ENCODE assay signal across 20 cellular contexts in the genomic region with DNA sequence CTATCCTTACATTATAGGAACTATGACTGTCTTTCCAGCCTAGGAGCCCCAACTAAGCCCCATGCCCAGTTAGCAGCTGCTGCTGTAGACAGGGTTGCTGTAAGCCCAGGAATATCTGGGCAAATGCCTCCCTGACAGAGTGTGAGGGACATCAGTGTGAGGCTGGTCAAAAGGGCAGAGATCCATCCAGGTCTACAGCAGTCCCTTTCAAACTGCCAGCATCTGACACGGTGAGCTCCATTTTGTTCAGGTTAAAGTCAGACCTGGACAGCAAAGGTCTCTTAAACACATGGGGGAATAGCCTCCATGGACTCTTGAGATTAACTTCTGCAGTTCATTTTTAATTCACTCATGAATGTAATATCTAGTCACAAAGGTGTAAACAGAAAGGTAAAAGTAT. TPM values are rescaled to one million over a fixed set of nuclear protein-coding genes. Genes with fewer than 3 reads are reported as not detected.
A peak's percentile ranks its signal among the peaks of the same experiment; 100 is the strongest.
DNase-seq lines count a peak whose midpoint lies in the region; ATAC-seq and TF ChIP-seq lines count a peak whose summit lies in the region.
"Had no signal": no experiment of that assay in that cellular context is flagged by ENCODE, and none has a peak within 500 bp of the region (broad histone marks: within the 10 kb centered on the region; RNA-seq: fewer than 3 reads in every experiment).

No MANE protein-coding gene starts in this region.

- no peak overlapping the region for H4K8ac ChIP-seq in mesendoderm (ENCODE audit: low read depth, low read length)

- CTCF ChIA-PET in SK-N-SH (lab: Yijun Ruan, JAX), result interaction anchor here (1.3 kb wide), 2 partner anchors 9 to 28 kb away, joined by 3 read pairs; no protein-coding TSS in a partner anchor
- CTCF ChIA-PET in activated naive CD4-positive, alpha-beta T cell treated with anti-CD3 and anti-CD28 coated beads for 36 hours (lab: Charles Lee), result no interaction called here

- H3K79me2 ChIP-seq in SK-N-SH (ENCODE audit: insufficient read depth) (peaks cover 19% of the 10 kb centered on the region; the same call in 1 of the 2 replicates), mesendoderm (ENCODE audit: control insufficient read depth, insufficient read depth, low read length) (no peaks in the 10 kb centered on the region)

- H2AFZ ChIP-seq in SK-N-SH (ENCODE audit: low read depth), result no peak overlapping the region

- H3K56ac ChIP-seq in mesendoderm (ENCODE audit: low read length), result no peak overlapping the region

- no peaks in the 10 kb centered on the region for H3K9me3 ChIP-seq in SK-N-SH

- no peak overlapping the region for H3K4ac ChIP-seq in mesendoderm (ENCODE audit: low read depth, low read length)

- peak overlapping the region; percentile 1 for H3K18ac ChIP-seq in mesendoderm (ENCODE audit: low read length)

- no peak overlapping the region for H4K5ac ChIP-seq in mesendoderm (ENCODE audit: low read length)

- H3K27me3 ChIP-seq in SK-N-SH (ENCODE audit: insufficient read depth) (no peaks in the 10 kb centered on the region), dorsolateral prefrontal cortex (no peaks in the 10 kb centered on the region), mesendoderm (ENCODE audit: insufficient read depth, low read length, poor library complexity) (no peaks in the 10 kb centered on the region)

- H3K36me3 Mint-ChIP-seq in activated naive CD4-positive, alpha-beta T cell treated with anti-CD3 and anti-CD28 coated beads for 36 hours (ENCODE audit: low read depth), result peaks cover 2% of the 10 kb centered on the region

- no peak overlapping the region for H3K27ac Mint-ChIP-seq in activated naive CD4-positive, alpha-beta T cell treated with anti-CD3 and anti-CD28 coated beads for 36 hours
- H3K27ac Mint-ChIP-seq: CD14-positive monocyte, H9 had no signal

- no peak overlapping the region for H2BK120ac ChIP-seq in mesendoderm (ENCODE audit: low read depth, low read length)

- whole genome bisulfite sequencing in SK-N-SH (ENCODE audit: low lambda C conversion rate), result 86% methylated on average over 1 of the region's 1 CpG
- no CpG with 5 or more reads among the region's 1 CpG for WGBS in mesendoderm (ENCODE audit: extremely low coverage, insufficient coverage, low lambda C conversion rate)

- no peak overlapping the region for H2AK5ac ChIP-seq in mesendoderm (ENCODE audit: low read length)

- H3F3A ChIP-seq in SK-N-SH (replicated peaks; ENCODE audit: insufficient read depth), result peaks cover 6% of the 10 kb centered on the region

- H3K27me3 Mint-ChIP-seq in activated naive CD4-positive, alpha-beta T cell treated with anti-CD3 and anti-CD28 coated beads for 36 hours (ENCODE audit: low read depth), result no peaks in the 10 kb centered on the region

- H3K9me2 ChIP-seq in SK-N-SH, result no peaks in the 10 kb centered on the region

- no peak for TF ChIP-seq EP300 in SK-N-SH (IDR thresholded peaks at IDR 0.05; ENCODE audit: borderline replicate concordance in 1 of 2, low read depth in 1 of 2, low read length in 1 of 2)

- no peak overlapping the region for H3K23ac ChIP-seq in mesendoderm (ENCODE audit: low read length)

- H3K9ac ChIP-seq in SK-N-SH, result no peak overlapping the region; the same call in 1 of the 2 replicates
- H3K9ac ChIP-seq in mesendoderm (ENCODE audit: low read length), result no peak overlapping the region

- TF ChIP-seq RAD21 in SK-N-SH (IDR thresholded peaks at IDR 0.05; ENCODE audit: low read length), result no peak

- no peak overlapping the region for H2BK5ac ChIP-seq in mesendoderm (ENCODE audit: low read length)

- H3K4me2 ChIP-seq in SK-N-SH (peak overlapping the region; percentile 73; the same call in 1 of the 2 replicates), mesendoderm (ENCODE audit: low read length) (no peak overlapping the region)

- H3K4me1 ChIP-seq in SK-N-SH (ENCODE audit: control insufficient read depth in 1 of 2, insufficient read depth in 2 of 2, low read depth in 1 of 2, low read length in 1 of 2), result peaks cover 7 to 11% of the 10 kb centered on the region in 2 experiments; a peak in 3 of 4 replicates
- peaks cover 2% of the 10 kb centered on the region for H3K4me1 ChIP-seq in mesendoderm (ENCODE audit: control insufficient read depth, low read depth, low read length)

- H3K4me3 ChIP-seq in SK-N-SH (ENCODE audit: low read depth in 2 of 2, low read length in 1 of 2) (0 out of 4 replicates have a peak overlapping the region, but pooled peaks of 1 of the 2 experiments have one; percentile 27), dorsolateral prefrontal cortex (peak overlapping the region; percentile 30 to 84 (median 67)), mesendoderm (ENCODE audit: low read length) (no peak overlapping the region)

- H2BK15ac ChIP-seq in mesendoderm (replicated peaks; ENCODE audit: low read depth), result no peak overlapping the region

- no peak overlapping the region for H3K4me3 Mint-ChIP-seq in activated naive CD4-positive, alpha-beta T cell treated with anti-CD3 and anti-CD28 coated beads for 36 hours
- H3K4me3 Mint-ChIP-seq: CD14-positive monocyte, H9 had no signal

- H3K27ac ChIP-seq in SK-N-SH (ENCODE audit: low read depth in 2 of 2, low read length in 1 of 2), result no peak overlapping the region; a peak in 1 of 4 replicates
- peak overlapping the region; percentile 35 to 99 (median 95) for H3K27ac ChIP-seq in dorsolateral prefrontal cortex
- H3K27ac ChIP-seq in mesendoderm (ENCODE audit: low read depth, low read length), result no peak overlapping the region
- H3K27ac ChIP-seq in temporal lobe (ENCODE audit: low read depth, low read length), result peak overlapping the region; percentile 97
- H3K27ac ChIP-seq: 22Rv1 had no signal

- no peaks in the 10 kb centered on the region for H3K79me1 ChIP-seq in mesendoderm (ENCODE audit: low read length)

- ATAC-seq in SK-N-SH treated with all-trans-retinoic acid at 6 μM for 48 hours, result no peak

- H3K4me1 Mint-ChIP-seq in activated naive CD4-positive, alpha-beta T cell treated with anti-CD3 and anti-CD28 coated beads for 36 hours (ENCODE audit: low read depth), result peaks cover 13% of the 10 kb centered on the region

- intact Hi-C loops in dorsolateral prefrontal cortex (cut with DNase I), result loop anchor here in 1 of 2 donors (5.0 kb wide), 1 partner anchor 39 kb away; a partner anchor contains a TSS
- intact Hi-C loops in activated naive CD4-positive, alpha-beta T cell treated with anti-CD3 and anti-CD28 coated beads for 36 hours (cut with micrococcal nuclease), result no loop called here

- TF ChIP-seq CTCF in SK-N-SH (IDR thresholded peaks at IDR 0.05), result no peak
- no peak for TF ChIP-seq CTCF in dorsolateral prefrontal cortex (IDR thresholded peaks at IDR 0.05 in 54 of 56, conservative IDR thresholded peaks at IDR 0.05 in 2 of 56; ENCODE audit: low read depth in 1 of 56, partially characterized antibody in 56 of 56)

- peaks cover 9 to 17% of the 10 kb centered on the region in 2 experiments for H3K36me3 ChIP-seq in SK-N-SH (replicated peaks in 1 of 2; ENCODE audit: control insufficient read depth in 1 of 2, insufficient read depth in 2 of 2, low read length in 1 of 2)
- no peaks in the 10 kb centered on the region for H3K36me3 ChIP-seq in mesendoderm (ENCODE audit: control insufficient read depth, insufficient read depth, low read length)

- POLR2A ChIA-PET in SK-N-SH (lab: Yijun Ruan, JAX), result no interaction called here

- no peak for DNase-seq in SK-N-SH
- DNase-seq in dorsolateral prefrontal cortex, result no peak
- no peak for DNase-seq in mesendoderm
- no peak for DNase-seq in GF-D8 (lab: John Stamatoyannopoulos, UW)
- DNase-seq in activated naive CD4-positive, alpha-beta T cell treated with anti-CD3 and anti-CD28 coated beads for 36 hours, result no peak
- DNase-seq in iPS-NIHi7 (ENCODE audit: extremely low spot score), result no peak
- DNase-seq: DMS79; H9; KBM-7; MV-4-11; NCI-H1694 treated with DMSO at 0.1 percent for 48 hours; NCI-H510A; NCI-H748 treated with DMSO at 0.1 percent for 48 hours; NK-92 treated with Interleukin-12 subunit alpha and Interleukin-12 subunit beta, amount 100 ng/mL, for 24 hours; SHP77 had no signal

- H3K9me3 Mint-ChIP-seq in activated naive CD4-positive, alpha-beta T cell treated with anti-CD3 and anti-CD28 coated beads for 36 hours, result no peaks in the 10 kb centered on the region
- H3K9me3 Mint-ChIP-seq: H9 had no signal

- H4K20me1 ChIP-seq in SK-N-SH (ENCODE audit: insufficient read depth), result no peaks in the 10 kb centered on the region

TF ChIP-seq in SK-N-SH treated with all-trans-retinoic acid at 6 μM for 48 hours, 23 proteins besides CTCF, POLR2A, EP300 and RAD21 (continues in another document):
- TF ChIP-seq ZC3H10 (CRISPR knock-in tag; IDR thresholded peaks at IDR 0.05) (no peak), ZFP30 (CRISPR knock-in tag; IDR thresholded peaks at IDR 0.05) (no peak)

RNA-seq across cellular contexts. Expression of a gene that starts 13.3 kb away (rescaled TPM):
- polyA plus RNA-seq in SK-N-SH (2012; rRNA removed), result 3.2 and 4.0 TPM in 2 replicates
- polyA plus RNA-seq in SK-N-SH (2012; cell fraction: cytosol; rRNA removed), result 5.0 and 5.2 TPM in 2 replicates
- polyA plus RNA-seq in SK-N-SH (2012; cell fraction: nucleus; rRNA removed), result 0.95 and 1.5 TPM in 2 replicates
- total RNA-seq in dorsolateral prefrontal cortex (100 to 1,000 TPM in 3 of 120 experiments, 10 to 100 TPM in 113, 1 to 10 TPM in 4; 8.6 to 195 (median 16.5) TPM), temporal lobe (4.4 TPM)
- polyA plus RNA-seq in mesendoderm (2013, experiment 1 of 2), result 5.0 TPM
- 4.9 TPM for polyA plus RNA-seq in mesendoderm (2013, experiment 2 of 2)
- 10 to 100 TPM; 13.9 to 14.4 TPM for total RNA-seq in activated naive CD4-positive, alpha-beta T cell treated with anti-CD3 and anti-CD28 coated beads for 36 hours

RNA-seq across cellular contexts. Expression of a gene that starts 36.7 kb away (rescaled TPM):
- 0.03 TPM in 1 of 2 replicates, not detected in the other for polyA plus RNA-seq in SK-N-SH (2012; rRNA removed)
- polyA plus RNA-seq in SK-N-SH (2012; cell fraction: cytosol; rRNA removed), result 0.01 TPM in 1 of 2 replicates, not detected in the other
- polyA plus RNA-seq in SK-N-SH (2012; cell fraction: nucleus; rRNA removed), result not detected in 2 replicates
- under 1 TPM in 12 of 120 experiments, not detected in 108; 0.25 to 0.92 (median 0.31) TPM for total RNA-seq in dorsolateral prefrontal cortex
- not detected for polyA plus RNA-seq in mesendoderm (2013, experiment 1 of 2)
- polyA plus RNA-seq in mesendoderm (2013, experiment 2 of 2), result 0.03 TPM
- 0.49 TPM for total RNA-seq in temporal lobe
- total RNA-seq in activated naive CD4-positive, alpha-beta T cell treated with anti-CD3 and anti-CD28 coated beads for 36 hours, result not detected
- total RNA-seq: H9 had no signal
- polyA plus RNA-seq: AG04450, CD14-positive monocyte had no signal

RNA-seq across cellular contexts. Expression of a gene that starts 39.3 kb away (rescaled TPM):
- 0.99 and 1.2 TPM in 2 replicates for polyA plus RNA-seq in SK-N-SH (2012; rRNA removed)
- 1.7 and 1.8 TPM in 2 replicates for polyA plus RNA-seq in SK-N-SH (2012; cell fraction: cytosol; rRNA removed)
- polyA plus RNA-seq in SK-N-SH (2012; cell fraction: nucleus; rRNA removed), result 0.48 and 1.1 TPM in 2 replicates
- total RNA-seq in dorsolateral prefrontal cortex (10 to 100 TPM in 108 of 120 experiments, 1 to 10 TPM in 12; 7.7 to 52.2 (median 13.2) TPM), temporal lobe (2.7 TPM)
- polyA plus RNA-seq in mesendoderm (2013, experiment 1 of 2), result 2.3 TPM
- polyA plus RNA-seq in mesendoderm (2013, experiment 2 of 2), result 2.3 TPM
- total RNA-seq in activated naive CD4-positive, alpha-beta T cell treated with anti-CD3 and anti-CD28 coated beads for 36 hours, result 10 to 100 TPM; 35.7 to 39.4 TPM
- total RNA-seq: H9 had no signal

RNA-seq across cellular contexts. Expression of a gene that starts 51.3 kb away (rescaled TPM):
- 4.4 and 5.7 TPM in 2 replicates for polyA plus RNA-seq in SK-N-SH (2012; rRNA removed)
- 6.1 and 7.6 TPM in 2 replicates for polyA plus RNA-seq in SK-N-SH (2012; cell fraction: cytosol; rRNA removed)
- polyA plus RNA-seq in SK-N-SH (2012; cell fraction: nucleus; rRNA removed), result 2.0 and 4.2 TPM in 2 replicates
- 100 to 1,000 TPM in 3 of 120 experiments, 10 to 100 TPM in 117; 23.2 to 313 (median 49.2) TPM for total RNA-seq in dorsolateral prefrontal cortex
- 2.2 TPM for polyA plus RNA-seq in mesendoderm (2013, experiment 1 of 2)
- polyA plus RNA-seq in mesendoderm (2013, experiment 2 of 2), result 2.2 TPM
- total RNA-seq in temporal lobe, result 3.7 TPM
- total RNA-seq in activated naive CD4-positive, alpha-beta T cell treated with anti-CD3 and anti-CD28 coated beads for 36 hours, result 1 to 10 TPM; 5.9 to 6.0 TPM

Comparison
In these comparisons a context has a peak if more than half of its experiments do, and no peak if none do; other contexts are left out.
1. H3K27ac ChIP-seq: peak in dorsolateral prefrontal cortex (59 of 59) and temporal lobe (single experiment); none in SK-N-SH (0 of 2) and mesendoderm (single experiment).